ENCODE assay signal across 1 cellular context in the genomic region with DNA sequence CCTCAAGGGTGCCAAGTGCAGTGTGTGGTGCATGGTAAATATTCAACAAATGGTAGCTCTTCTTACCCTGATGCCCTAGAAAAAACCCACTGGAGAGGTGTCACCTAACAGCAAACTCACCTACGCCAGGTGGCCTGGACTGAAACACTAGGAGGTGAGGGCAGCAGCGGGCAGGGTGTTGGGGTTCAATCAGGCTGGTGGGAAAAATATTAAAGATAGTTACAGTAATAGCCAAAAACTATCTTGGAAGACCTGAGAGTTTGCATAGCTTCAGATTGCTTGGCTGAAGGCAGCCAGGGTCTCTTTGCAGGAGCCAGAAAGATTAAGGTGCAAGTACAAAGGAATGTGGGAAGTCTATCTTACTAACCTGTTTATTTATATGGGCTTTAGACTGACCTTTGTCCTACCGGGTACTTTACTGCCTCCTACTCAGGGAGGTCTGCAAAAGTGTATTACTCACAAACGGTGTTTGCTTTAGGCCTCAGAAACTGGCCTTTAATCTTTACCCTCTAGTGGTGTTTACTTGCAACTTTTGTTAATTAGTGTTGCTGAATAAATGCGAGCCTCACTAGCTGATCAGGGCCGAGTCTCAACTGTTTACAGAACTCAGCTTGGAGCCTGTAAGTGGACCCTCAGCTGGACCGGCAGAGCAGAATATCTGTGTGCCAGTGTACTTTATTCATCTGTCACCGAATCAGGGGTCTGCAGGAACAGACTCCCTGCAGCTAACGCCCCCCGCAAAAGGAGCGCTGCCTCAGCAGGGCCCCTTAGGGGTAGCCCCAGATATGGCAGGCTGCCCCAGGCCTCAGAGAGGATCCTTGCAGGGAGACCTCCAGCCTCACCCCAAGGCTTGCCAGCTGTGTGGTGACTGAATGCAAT.
TF ChIP-seq lines count a peak whose summit lies in the region.

No MANE protein-coding gene starts in this region.

TF ChIP-seq in HEK293, 187 proteins besides CTCF, POLR2A, EP300 and RAD21 (continued from another document):
- TF ChIP-seq, protein P1, sequence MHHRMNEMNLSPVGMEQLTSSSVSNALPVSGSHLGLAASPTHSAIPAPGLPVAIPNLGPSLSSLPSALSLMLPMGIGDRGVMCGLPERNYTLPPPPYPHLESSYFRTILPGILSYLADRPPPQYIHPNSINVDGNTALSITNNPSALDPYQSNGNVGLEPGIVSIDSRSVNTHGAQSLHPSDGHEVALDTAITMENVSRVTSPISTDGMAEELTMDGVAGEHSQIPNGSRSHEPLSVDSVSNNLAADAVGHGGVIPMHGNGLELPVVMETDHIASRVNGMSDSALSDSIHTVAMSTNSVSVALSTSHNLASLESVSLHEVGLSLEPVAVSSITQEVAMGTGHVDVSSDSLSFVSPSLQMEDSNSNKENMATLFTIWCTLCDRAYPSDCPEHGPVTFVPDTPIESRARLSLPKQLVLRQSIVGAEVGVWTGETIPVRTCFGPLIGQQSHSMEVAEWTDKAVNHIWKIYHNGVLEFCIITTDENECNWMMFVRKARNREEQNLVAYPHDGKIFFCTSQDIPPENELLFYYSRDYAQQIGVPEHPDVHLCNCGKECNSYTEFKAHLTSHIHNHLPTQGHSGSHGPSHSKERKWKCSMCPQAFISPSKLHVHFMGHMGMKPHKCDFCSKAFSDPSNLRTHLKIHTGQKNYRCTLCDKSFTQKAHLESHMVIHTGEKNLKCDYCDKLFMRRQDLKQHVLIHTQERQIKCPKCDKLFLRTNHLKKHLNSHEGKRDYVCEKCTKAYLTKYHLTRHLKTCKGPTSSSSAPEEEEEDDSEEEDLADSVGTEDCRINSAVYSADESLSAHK (tag by site-specific recombination; IDR thresholded peaks at IDR 0.05) = no peak
- TF ChIP-seq GLIS1 (tag by site-specific recombination; IDR thresholded peaks at IDR 0.05) (peak; percentile 55), ZNF585B (tag by site-specific recombination; IDR thresholded peaks at IDR 0.05) (no peak)
